Comparison of ENCODE assay signal across 8 cellular contexts in genomic region chr4:49092608-49093135, GRCh38.
DNase-seq lines count a peak whose midpoint lies in the region; ATAC-seq and TF ChIP-seq lines count a peak whose summit lies in the region.
"Not testable (repeated sequence)": the region's sequence is repeated elsewhere in the genome, so short reads cannot be mapped to it uniquely, and the experiment has no call there.

No MANE protein-coding gene starts in this region.

- TF ChIP-seq CTCF in body of pancreas (IDR thresholded peaks at IDR 0.05), result not testable (repeated sequence)

- WGBS in body of pancreas, 2 donors, result 47% methylated on average over 11 of the region's 11 CpGs

- H3K9me3 ChIP-seq in body of pancreas, result not testable (repeated sequence)
- H3K9me3 ChIP-seq in iPS-20b (ENCODE audit: insufficient read depth, low read depth, low read length), result peaks cover 69% of the 10 kb centered on the region

- not testable (repeated sequence) for H3K36me3 ChIP-seq in body of pancreas (replicated peaks in 1 of 2; ENCODE audit: insufficient read depth in 1 of 2, low read depth in 2 of 2); iPS-20b (ENCODE audit: insufficient read depth, low read depth, low read length)

- not testable (repeated sequence) for H3K27ac ChIP-seq in body of pancreas; iPS-20b (ENCODE audit: low read length)

- TF ChIP-seq POLR2A in body of pancreas (IDR thresholded peaks at IDR 0.05), result not testable (repeated sequence)

- H3K27me3 ChIP-seq in body of pancreas; iPS-20b (ENCODE audit: insufficient read depth, low read length): not testable (repeated sequence)

- DNase-seq in HCEC 1CT (peak; percentile 6), HT1080 (ENCODE audit: low read depth) (peak; percentile 37), renal cortical epithelial cell (ENCODE audit: low read depth) (peak; percentile 41)
- DNase-seq in body of pancreas, result not testable (repeated sequence)

- H3K4me3 ChIP-seq in body of pancreas, result not testable (repeated sequence)
- H3K4me3 ChIP-seq in iPS-20b (ENCODE audit: low read length), result 0 out of 2 replicates have a peak overlapping the region, but pooled peaks have one; percentile 1

- ATAC-seq in GM18499 (IDR thresholded peaks at IDR 0.05; ENCODE audit: insufficient read depth, unreplicated experiment) (peak; percentile 38), GM19397 (IDR thresholded peaks at IDR 0.05; ENCODE audit: unreplicated experiment) (peak; percentile 52), HG03064 (IDR thresholded peaks at IDR 0.05; ENCODE audit: low read depth, unreplicated experiment) (peak; percentile 38), body of pancreas (peak; percentile 66)

- intact Hi-C loops in body of pancreas (cut with DNase I), result not testable (repeated sequence)

- H3K9ac ChIP-seq in iPS-20b (ENCODE audit: low read depth, low read length), result not testable (repeated sequence)

- H3K4me1 ChIP-seq in body of pancreas; iPS-20b (ENCODE audit: insufficient read depth, low read length): not testable (repeated sequence)
